Comparison of ENCODE assay signal across 28 cellular contexts in genomic region chr6:79089552-79090404, GRCh38.
"Had no signal": no experiment of that assay in that cellular context is flagged by ENCODE, and none has a peak within 500 bp of the region (broad histone marks: within the 10 kb centered on the region; RNA-seq: fewer than 3 reads in every experiment).

No MANE protein-coding gene starts in this region.

- H3K9me3 ChIP-seq: esophagus squamous epithelium, gastrocnemius medialis, heart right ventricle, left lung, lower lobe of right lung, mucosa of descending colon had no signal

- H3K27me3 ChIP-seq: esophagus squamous epithelium, gastrocnemius medialis, heart right ventricle, left lung had no signal

- DNase-seq: cortex of kidney; effector CD8-positive, alpha-beta T cell; effector memory CD8-positive, alpha-beta T cell; endodermal cell; erythroblast; esophagus squamous epithelium; foreskin fibroblast; foreskin melanocyte; gastrocnemius medialis; glutamatergic neuron; head of caudate nucleus; heart right ventricle; hippocampal formation; left cardiac atrium; left lung; left ventricle myocardium superior; lower lobe of right lung; mesenchymal stem cell; mucosa of descending colon; naive B cell; naive thymus-derived CD8-positive, alpha-beta T cell had no signal

- H3K9me3 Mint-ChIP-seq: effector memory CD8-positive, alpha-beta T cell; endodermal cell; mesothelial cell of epicardium; naive thymus-derived CD8-positive, alpha-beta T cell had no signal

- ATAC-seq: effector memory CD8-positive, alpha-beta T cell; esophagus mucosa; gastrocnemius medialis; heart right ventricle; left cardiac atrium; left lung; left ventricle myocardium superior; lower lobe of right lung; mucosa of descending colon; naive thymus-derived CD8-positive, alpha-beta T cell had no signal

- H3K4me3 ChIP-seq: esophagus squamous epithelium, gastrocnemius medialis, heart right ventricle, left lung, lower lobe of right lung, mucosa of descending colon had no signal

- H3K27ac ChIP-seq: epithelial cell of prostate, esophagus squamous epithelium, gastrocnemius medialis, heart right ventricle, left lung, lower lobe of right lung had no signal

- H3K27me3 Mint-ChIP-seq: dendritic cell treated with granulocyte-macrophage colony-stimulating factor and Interleukin-4, amounts not matched to agents 40 ng/mL and 50 ng/mL, for 4 days had no signal

- H3K27ac Mint-ChIP-seq: dendritic cell treated with granulocyte-macrophage colony-stimulating factor and Interleukin-4, amounts not matched to agents 40 ng/mL and 50 ng/mL, for 4 days; effector memory CD8-positive, alpha-beta T cell; endodermal cell; mesothelial cell of epicardium; naive B cell; naive thymus-derived CD8-positive, alpha-beta T cell had no signal

- H3K36me3 ChIP-seq: esophagus squamous epithelium, gastrocnemius medialis, heart right ventricle, left lung, lower lobe of right lung had no signal

- H3K4me3 Mint-ChIP-seq: dendritic cell treated with granulocyte-macrophage colony-stimulating factor and Interleukin-4, amounts not matched to agents 40 ng/mL and 50 ng/mL, for 4 days; effector memory CD8-positive, alpha-beta T cell; endodermal cell; mesothelial cell of epicardium; naive B cell; naive thymus-derived CD8-positive, alpha-beta T cell had no signal

- FAIRE-seq: endometrium, islet of Langerhans, keratinocyte had no signal

- H3K4me1 ChIP-seq: esophagus squamous epithelium, gastrocnemius medialis, heart right ventricle, left lung had no signal

- H3K4me1 Mint-ChIP-seq: mesothelial cell of epicardium; naive B cell; naive thymus-derived CD8-positive, alpha-beta T cell had no signal

- H3K36me3 Mint-ChIP-seq: mesothelial cell of epicardium, naive B cell had no signal
